Comparison of ENCODE assay signal across 11 cellular contexts in the genomic region with DNA sequence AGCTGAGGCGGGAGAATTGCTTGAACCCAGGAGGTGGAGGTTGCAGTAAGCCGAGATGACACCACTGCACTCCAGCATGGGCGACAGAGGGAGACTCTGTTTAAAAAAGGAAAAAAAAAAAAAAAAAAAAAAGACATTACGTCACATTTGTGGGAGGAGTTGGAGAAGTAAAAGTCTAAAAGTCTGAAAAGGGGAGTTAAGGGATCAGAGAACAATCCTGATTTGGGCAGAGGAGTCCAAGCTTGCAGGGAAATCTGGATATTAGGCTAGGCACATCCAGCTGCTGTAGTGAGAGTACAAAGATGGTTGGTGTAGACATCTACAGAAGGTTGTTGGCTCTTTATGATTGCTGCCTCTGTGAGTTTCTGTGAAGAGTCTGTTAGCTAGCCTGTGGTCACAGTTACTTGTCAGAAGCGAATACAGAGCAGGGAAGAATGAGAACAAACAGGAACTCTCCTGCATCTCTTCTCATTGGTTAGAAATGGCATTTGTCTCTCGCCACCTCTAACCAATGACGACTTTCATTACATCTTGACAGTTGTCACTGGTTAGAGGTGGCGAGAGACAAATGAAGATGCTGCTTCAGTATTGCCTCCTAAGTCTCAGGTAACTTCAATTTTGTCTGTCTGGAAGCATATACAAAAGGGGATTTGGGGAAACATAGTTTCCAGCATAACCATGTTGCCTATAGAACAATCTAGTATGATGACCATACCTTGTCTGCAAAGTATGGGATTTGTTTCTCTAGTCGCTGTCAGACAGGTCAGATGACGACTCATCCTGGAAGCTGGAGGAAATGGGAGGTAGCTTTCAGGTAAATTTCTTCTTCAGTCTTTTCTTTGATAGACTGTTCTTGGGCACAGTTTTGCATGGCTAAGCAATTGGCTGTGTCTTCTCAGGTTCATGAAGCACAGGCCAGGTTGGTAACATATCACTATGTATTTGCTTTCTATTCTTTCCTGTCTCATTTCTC. TPM values are rescaled to one million over a fixed set of nuclear protein-coding genes. Genes with fewer than 3 reads are reported as not detected.
DNase-seq lines count a peak whose midpoint lies in the region; ATAC-seq and TF ChIP-seq lines count a peak whose summit lies in the region.
"Had no signal": no experiment of that assay in that cellular context is flagged by ENCODE, and none has a peak within 500 bp of the region (broad histone marks: within the 10 kb centered on the region; RNA-seq: fewer than 3 reads in every experiment).

No MANE protein-coding gene starts in this region.

- H3K79me1 ChIP-seq in trophoblast cell (ENCODE audit: low read length): no peaks in the 10 kb centered on the region

- no peak overlapping the region for H3K4ac ChIP-seq in trophoblast cell (ENCODE audit: low read depth, low read length)

- no peak overlapping the region for H2AK5ac ChIP-seq in trophoblast cell (ENCODE audit: low read length)

- peak overlapping the region; percentile 48 for H2AFZ ChIP-seq in trophoblast cell (ENCODE audit: insufficient read depth, low read length, poor library complexity)

- H3K9ac ChIP-seq in trophoblast cell (ENCODE audit: low read length): no peak overlapping the region

- no peak overlapping the region for H3K4me2 ChIP-seq in trophoblast cell (ENCODE audit: low read length)

- intact Hi-C loops in esophagus squamous epithelium (cut with DNase I): no loop called here

- no peak for TF ChIP-seq CTCF in esophagus squamous epithelium (IDR thresholded peaks at IDR 0.05)

- no CpG with 5 or more reads among the region's 10 CpGs for WGBS in trophoblast cell (ENCODE audit: extremely low coverage, insufficient coverage, insufficient read length)
- 57 to 61% methylated on average over 10 of the region's 10 CpGs for WGBS in esophagus squamous epithelium, 2 donors

- peak overlapping the region; percentile 63 for H3K27ac Mint-ChIP-seq in activated T-cell treated with anti-CD3 and anti-CD28 coated beads, Interleukin-2, amount 50 U/mL, for 72 hours
- H3K27ac Mint-ChIP-seq in activated T-helper 17 cell treated with anti-CD3 and anti-CD28 coated beads, Interleukin-2, amount 50 U/mL, for 72 hours: no peak overlapping the region
- H3K27ac Mint-ChIP-seq: activated naive CD8-positive, alpha-beta T cell treated with anti-CD3 and anti-CD28 coated beads, Interleukin-2, amount 50 U/mL, for 24 hours had no signal

- H3K9me3 Mint-ChIP-seq in activated T-cell treated with anti-CD3 and anti-CD28 coated beads, Interleukin-2, amount 50 U/mL, for 72 hours: no peaks in the 10 kb centered on the region
- no peaks in the 10 kb centered on the region for H3K9me3 Mint-ChIP-seq in activated T-cell treated with anti-CD3 and anti-CD28 coated beads, Interleukin-2, amount 50 U/mL, for 4 hours
- no peaks in the 10 kb centered on the region for H3K9me3 Mint-ChIP-seq in activated T-helper 17 cell treated with anti-CD3 and anti-CD28 coated beads, Interleukin-2, amount 50 U/mL, for 72 hours
- H3K9me3 Mint-ChIP-seq: activated naive CD8-positive, alpha-beta T cell treated with anti-CD3 and anti-CD28 coated beads, Interleukin-2, amount 50 U/mL, for 24 hours had no signal

- H3K27ac ChIP-seq in trophoblast cell (ENCODE audit: low read depth, low read length) (no peak overlapping the region), esophagus squamous epithelium (no peak overlapping the region)
- H3K27ac ChIP-seq: gastrocnemius medialis had no signal

- no peak overlapping the region for H3K4me3 ChIP-seq in Jurkat, Clone E6-1 (ENCODE audit: low read length)
- no peak overlapping the region for H3K4me3 ChIP-seq in trophoblast cell (ENCODE audit: low read depth, low read length)
- H3K4me3 ChIP-seq in esophagus squamous epithelium: no peak overlapping the region
- H3K4me3 ChIP-seq: gastrocnemius medialis had no signal

- peaks cover 0 to 4% of the 10 kb centered on the region in 2 donors for H3K36me3 Mint-ChIP-seq in activated T-cell treated with anti-CD3 and anti-CD28 coated beads, Interleukin-2, amount 50 U/mL, for 72 hours (ENCODE audit: insufficient read depth in 2 of 2)
- no peaks in the 10 kb centered on the region for H3K36me3 Mint-ChIP-seq in activated T-cell treated with anti-CD3 and anti-CD28 coated beads, Interleukin-2, amount 50 U/mL, for 4 hours (ENCODE audit: insufficient read depth)
- no peaks in the 10 kb centered on the region for H3K36me3 Mint-ChIP-seq in activated T-helper 17 cell treated with anti-CD3 and anti-CD28 coated beads, Interleukin-2, amount 50 U/mL, for 72 hours (ENCODE audit: low read depth)

- no peak overlapping the region for H2BK5ac ChIP-seq in trophoblast cell (ENCODE audit: low read depth, low read length, poor library complexity)

- H3K27me3 ChIP-seq in trophoblast cell (ENCODE audit: insufficient read depth, low read length) (peaks cover 8% of the 10 kb centered on the region), esophagus squamous epithelium (peaks cover 0 to 4% (median 0%) of the 10 kb centered on the region in 4 donors)
- H3K27me3 ChIP-seq: gastrocnemius medialis had no signal

- no peaks in the 10 kb centered on the region for H3K9me3 ChIP-seq in trophoblast cell (ENCODE audit: insufficient read depth, low read depth, low read length)
- no peaks in the 10 kb centered on the region for H3K9me3 ChIP-seq in esophagus squamous epithelium
- H3K9me3 ChIP-seq: gastrocnemius medialis had no signal

- peak overlapping the region; percentile 41 to 49 for H3K4me3 Mint-ChIP-seq in activated T-cell treated with anti-CD3 and anti-CD28 coated beads, Interleukin-2, amount 50 U/mL, for 72 hours
- H3K4me3 Mint-ChIP-seq in activated T-cell treated with anti-CD3 and anti-CD28 coated beads, Interleukin-2, amount 50 U/mL, for 4 hours: no peak overlapping the region
- H3K4me3 Mint-ChIP-seq in activated T-helper 17 cell treated with anti-CD3 and anti-CD28 coated beads, Interleukin-2, amount 50 U/mL, for 72 hours: peak overlapping the region; percentile 45
- H3K4me3 Mint-ChIP-seq: activated naive CD8-positive, alpha-beta T cell treated with anti-CD3 and anti-CD28 coated beads, Interleukin-2, amount 50 U/mL, for 24 hours had no signal

- H4K12ac ChIP-seq in trophoblast cell (ENCODE audit: low read depth, low read length): no peak overlapping the region

- H3K14ac ChIP-seq in trophoblast cell (ENCODE audit: low read length): no peak overlapping the region

- H2BK120ac ChIP-seq in trophoblast cell (ENCODE audit: insufficient read depth, low read length, poor library complexity): no peak overlapping the region

- DNase-seq in activated T-cell treated with anti-CD3 and anti-CD28 coated beads, Interleukin-2, amount 50 U/mL, for 72 hours: no peak
- no peak for DNase-seq in activated T-cell treated with anti-CD3 and anti-CD28 coated beads, Interleukin-2, amount 50 U/mL, for 4 hours
- DNase-seq in Jurkat, Clone E6-1 (ENCODE audit: low read depth, low spot score): peak; percentile 26
- DNase-seq in trophoblast cell (peak in 1 of 2 donors; percentile 22), NCI-H1105 (lab: John Stamatoyannopoulos, UW) (no peak), RPMI8226 (no peak), esophagus squamous epithelium (lab: John Stamatoyannopoulos, UW) (no peak)
- DNase-seq: activated naive CD8-positive, alpha-beta T cell treated with anti-CD3 and anti-CD28 coated beads, Interleukin-2, amount 50 U/mL, for 24 hours; gastrocnemius medialis; NCI-H1436 had no signal

- peaks cover 15% of the 10 kb centered on the region for H3K4me1 Mint-ChIP-seq in activated T-cell treated with anti-CD3 and anti-CD28 coated beads, Interleukin-2, amount 50 U/mL, for 72 hours (ENCODE audit: low read depth)
- H3K4me1 Mint-ChIP-seq in activated T-cell treated with anti-CD3 and anti-CD28 coated beads, Interleukin-2, amount 50 U/mL, for 4 hours (ENCODE audit: low read depth): peaks cover 8% of the 10 kb centered on the region
- no peaks in the 10 kb centered on the region for H3K4me1 Mint-ChIP-seq in activated T-helper 17 cell treated with anti-CD3 and anti-CD28 coated beads, Interleukin-2, amount 50 U/mL, for 72 hours

- peaks cover 2 to 3% of the 10 kb centered on the region in 2 experiments for H3K4me1 ChIP-seq in trophoblast cell (ENCODE audit: control insufficient read depth in 1 of 2, insufficient read depth in 2 of 2, low read length in 2 of 2)
- H3K4me1 ChIP-seq in esophagus squamous epithelium: peaks cover 0 to 27% (median 4%) of the 10 kb centered on the region in 3 donors

- peak; percentile 28 to 29 for ATAC-seq in activated T-cell treated with anti-CD3 and anti-CD28 coated beads, Interleukin-2, amount 50 U/mL, for 72 hours (replicated peaks in 1 of 2)
- ATAC-seq in activated T-cell treated with anti-CD3 and anti-CD28 coated beads, Interleukin-2, amount 50 U/mL, for 4 hours: no peak
- peak; percentile 45 for ATAC-seq in activated T-helper 17 cell treated with anti-CD3 and anti-CD28 coated beads, Interleukin-2, amount 50 U/mL, for 72 hours (replicated peaks)
- ATAC-seq: activated naive CD8-positive, alpha-beta T cell treated with anti-CD3 and anti-CD28 coated beads, Interleukin-2, amount 50 U/mL, for 24 hours; gastrocnemius medialis had no signal

- no peak overlapping the region for H4K91ac ChIP-seq in trophoblast cell (ENCODE audit: low read depth, low read length)

- no peak overlapping the region for H4K8ac ChIP-seq in trophoblast cell (ENCODE audit: low read depth, low read length)

- H3K79me2 ChIP-seq in trophoblast cell (ENCODE audit: control insufficient read depth, insufficient read depth, low read length, poor library complexity): peaks cover 3% of the 10 kb centered on the region

- no peak overlapping the region for H3K18ac ChIP-seq in trophoblast cell (ENCODE audit: low read length)

- no peak overlapping the region for H2BK12ac ChIP-seq in trophoblast cell (ENCODE audit: low read length)

- no peak for TF ChIP-seq POLR2A in esophagus squamous epithelium (IDR thresholded peaks at IDR 0.05)

- no peak overlapping the region for H3K23ac ChIP-seq in trophoblast cell (ENCODE audit: low read length)

- H3K27me3 Mint-ChIP-seq in activated T-cell treated with anti-CD3 and anti-CD28 coated beads, Interleukin-2, amount 50 U/mL, for 72 hours (ENCODE audit: low read depth): peaks cover 43% of the 10 kb centered on the region
- H3K27me3 Mint-ChIP-seq in activated T-cell treated with anti-CD3 and anti-CD28 coated beads, Interleukin-2, amount 50 U/mL, for 4 hours (ENCODE audit: low read depth): peaks cover 35% of the 10 kb centered on the region
- H3K27me3 Mint-ChIP-seq in activated T-helper 17 cell treated with anti-CD3 and anti-CD28 coated beads, Interleukin-2, amount 50 U/mL, for 72 hours: peaks cover 26% of the 10 kb centered on the region

- H3K36me3 ChIP-seq in trophoblast cell (ENCODE audit: control insufficient read depth in 1 of 2, insufficient read depth in 2 of 2, low read length in 2 of 2) (no peaks in the 10 kb centered on the region), esophagus squamous epithelium (no peaks in the 10 kb centered on the region)
- H3K36me3 ChIP-seq: gastrocnemius medialis had no signal

RNA-seq across cellular contexts. Expression of gene OSBPL6, which starts 3.1 kb away (rescaled TPM):
- total RNA-seq in activated T-cell treated with anti-CD3 and anti-CD28 coated beads, Interleukin-2, amount 50 U/mL, for 72 hours: 1 to 10 TPM; 5.5 to 6.1 TPM
- under 1 TPM; 0.28 to 0.53 (median 0.30) TPM for total RNA-seq in activated T-cell treated with anti-CD3 and anti-CD28 coated beads, Interleukin-2, amount 50 U/mL, for 4 hours
- polyA plus RNA-seq in Jurkat, Clone E6-1 (2012; ENCODE audit: insufficient read depth, insufficient read length): 5.2 TPM
- 1 to 10 TPM in 1 of 2 donors, under 1 TPM in 1; 0.77 to 1.0 TPM for total RNA-seq in activated T-helper 17 cell treated with anti-CD3 and anti-CD28 coated beads, Interleukin-2, amount 50 U/mL, for 72 hours
- 1.1 and 1.2 TPM in 2 replicates for polyA plus RNA-seq in trophoblast cell (2013)
- 1 to 10 TPM; 1.8 to 6.1 (median 3.4) TPM for total RNA-seq in esophagus squamous epithelium

Comparison
In these comparisons a context has a peak if more than half of its experiments do, and no peak if none do; other contexts are left out.
1. ATAC-seq: peak in activated T-cell treated with anti-CD3 and anti-CD28 coated beads, Interleukin-2, amount 50 U/mL, for 72 hours (2 of 2) and activated T-helper 17 cell treated with anti-CD3 and anti-CD28 coated beads, Interleukin-2, amount 50 U/mL, for 72 hours (single experiment); none in activated T-cell treated with anti-CD3 and anti-CD28 coated beads, Interleukin-2, amount 50 U/mL, for 4 hours (0 of 2).